ENCODE assay signal across 2 cellular contexts in the genomic region with DNA sequence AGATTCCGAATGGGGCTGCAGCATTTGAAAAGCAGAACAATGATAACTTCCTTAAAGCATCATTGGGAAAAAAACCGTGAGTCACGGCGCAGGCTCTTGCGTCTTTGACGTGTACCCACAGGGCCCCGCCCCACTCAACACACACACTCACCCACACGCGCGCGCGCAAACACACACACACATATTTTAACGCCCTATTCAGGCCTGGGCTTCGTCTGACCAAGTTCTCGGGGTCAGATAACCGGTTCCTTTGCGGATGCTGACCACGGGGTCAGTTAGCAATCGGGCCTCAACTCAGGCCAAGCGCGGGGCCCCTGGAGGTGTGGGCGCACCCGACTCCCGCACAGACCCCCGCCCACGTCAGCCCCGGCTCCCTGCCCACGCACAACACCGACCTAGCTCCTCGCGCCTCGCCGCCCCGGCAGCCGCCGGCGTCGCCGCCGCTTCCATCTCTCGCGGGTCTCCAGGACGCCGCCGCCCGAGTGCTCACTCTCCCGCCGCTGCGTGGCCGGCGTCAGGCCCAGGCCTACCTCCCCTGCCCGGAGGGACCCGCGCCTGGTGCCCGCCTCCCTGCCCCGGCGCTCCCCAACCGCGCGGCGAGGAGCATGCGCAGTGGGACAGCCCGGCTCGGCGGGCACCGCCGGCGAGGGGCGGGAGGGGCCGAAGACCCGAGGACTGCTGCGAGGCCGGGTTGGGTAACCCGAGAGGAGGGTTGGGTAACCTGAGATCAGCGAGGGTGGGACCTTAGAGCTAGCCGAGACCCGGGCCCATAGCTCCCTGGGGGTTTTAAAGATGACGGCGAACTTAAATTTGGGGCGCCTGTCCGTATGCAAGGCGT.
TF ChIP-seq lines count a peak whose summit lies in the region.

A gene (minus strand): TSS at position 609 of the 838 bp plus-strand sequence. CDS start 159 bp downstream, at position 450.

TF ChIP-seq in A549, 52 proteins besides CTCF, POLR2A, EP300 and RAD21 (continued from another document):
- TF ChIP-seq, protein P1, sequence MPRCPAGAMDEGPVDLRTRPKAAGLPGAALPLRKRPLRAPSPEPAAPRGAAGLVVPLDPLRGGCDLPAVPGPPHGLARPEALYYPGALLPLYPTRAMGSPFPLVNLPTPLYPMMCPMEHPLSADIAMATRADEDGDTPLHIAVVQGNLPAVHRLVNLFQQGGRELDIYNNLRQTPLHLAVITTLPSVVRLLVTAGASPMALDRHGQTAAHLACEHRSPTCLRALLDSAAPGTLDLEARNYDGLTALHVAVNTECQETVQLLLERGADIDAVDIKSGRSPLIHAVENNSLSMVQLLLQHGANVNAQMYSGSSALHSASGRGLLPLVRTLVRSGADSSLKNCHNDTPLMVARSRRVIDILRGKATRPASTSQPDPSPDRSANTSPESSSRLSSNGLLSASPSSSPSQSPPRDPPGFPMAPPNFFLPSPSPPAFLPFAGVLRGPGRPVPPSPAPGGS (IDR thresholded peaks at IDR 0.05): peak; percentile 51; the same call in 1 of the 3 replicates
- TF ChIP-seq, protein P2, sequence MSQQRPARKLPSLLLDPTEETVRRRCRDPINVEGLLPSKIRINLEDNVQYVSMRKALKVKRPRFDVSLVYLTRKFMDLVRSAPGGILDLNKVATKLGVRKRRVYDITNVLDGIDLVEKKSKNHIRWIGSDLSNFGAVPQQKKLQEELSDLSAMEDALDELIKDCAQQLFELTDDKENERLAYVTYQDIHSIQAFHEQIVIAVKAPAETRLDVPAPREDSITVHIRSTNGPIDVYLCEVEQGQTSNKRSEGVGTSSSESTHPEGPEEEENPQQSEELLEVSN (IDR thresholded peaks at IDR 0.05; ENCODE audit: borderline replicate concordance, low read depth): peak; percentile 73
- TF ChIP-seq, protein P3, sequence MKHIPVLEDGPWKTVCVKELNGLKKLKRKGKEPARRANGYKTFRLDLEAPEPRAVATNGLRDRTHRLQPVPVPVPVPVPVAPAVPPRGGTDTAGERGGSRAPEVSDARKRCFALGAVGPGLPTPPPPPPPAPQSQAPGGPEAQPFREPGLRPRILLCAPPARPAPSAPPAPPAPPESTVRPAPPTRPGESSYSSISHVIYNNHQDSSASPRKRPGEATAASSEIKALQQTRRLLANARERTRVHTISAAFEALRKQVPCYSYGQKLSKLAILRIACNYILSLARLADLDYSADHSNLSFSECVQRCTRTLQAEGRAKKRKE (CRISPR knock-in tag; IDR thresholded peaks at IDR 0.05; ENCODE audit: low read depth): peak; percentile 48; the same call in 1 of the 2 replicates
- TF ChIP-seq FOSL2 (IDR thresholded peaks at IDR 0.05) (no peak), FOSL2 (CRISPR knock-in tag; IDR thresholded peaks at IDR 0.05) (peak; percentile 82), HOXB13 (CRISPR knock-in tag; IDR thresholded peaks at IDR 0.05; ENCODE audit: low read depth) (no peak), FOXS1 (CRISPR knock-in tag; IDR thresholded peaks at IDR 0.05) (0 out of 2 replicates have a peak, but pooled peaks have one; percentile 31), CEBPB (IDR thresholded peaks at IDR 0.05) (peak; percentile 38 to 57; a peak in 1 of 4 replicates), PHF8 (IDR thresholded peaks at IDR 0.05; ENCODE audit: borderline replicate concordance, low read depth) (peak; percentile 92), HOXB5 (CRISPR knock-in tag; IDR thresholded peaks at IDR 0.05) (peak; percentile 34; the same call in 1 of the 2 replicates), TP53 (CRISPR knock-in tag; IDR thresholded peaks at IDR 0.05) (peak; percentile 81; the same call in 1 of the 2 replicates)
- TF ChIP-seq, protein P4, sequence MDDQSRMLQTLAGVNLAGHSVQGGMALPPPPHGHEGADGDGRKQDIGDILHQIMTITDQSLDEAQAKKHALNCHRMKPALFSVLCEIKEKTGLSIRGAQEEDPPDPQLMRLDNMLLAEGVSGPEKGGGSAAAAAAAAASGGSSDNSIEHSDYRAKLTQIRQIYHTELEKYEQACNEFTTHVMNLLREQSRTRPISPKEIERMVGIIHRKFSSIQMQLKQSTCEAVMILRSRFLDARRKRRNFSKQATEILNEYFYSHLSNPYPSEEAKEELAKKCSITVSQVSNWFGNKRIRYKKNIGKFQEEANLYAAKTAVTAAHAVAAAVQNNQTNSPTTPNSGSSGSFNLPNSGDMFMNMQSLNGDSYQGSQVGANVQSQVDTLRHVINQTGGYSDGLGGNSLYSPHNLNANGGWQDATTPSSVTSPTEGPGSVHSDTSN (IDR thresholded peaks at IDR 0.05): 0 out of 2 replicates have a peak, but pooled peaks have one; percentile 14
- TF ChIP-seq, protein P5, sequence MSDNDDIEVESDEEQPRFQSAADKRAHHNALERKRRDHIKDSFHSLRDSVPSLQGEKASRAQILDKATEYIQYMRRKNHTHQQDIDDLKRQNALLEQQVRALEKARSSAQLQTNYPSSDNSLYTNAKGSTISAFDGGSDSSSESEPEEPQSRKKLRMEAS (IDR thresholded peaks at IDR 0.05): peak; percentile 80
- TF ChIP-seq, protein P6, sequence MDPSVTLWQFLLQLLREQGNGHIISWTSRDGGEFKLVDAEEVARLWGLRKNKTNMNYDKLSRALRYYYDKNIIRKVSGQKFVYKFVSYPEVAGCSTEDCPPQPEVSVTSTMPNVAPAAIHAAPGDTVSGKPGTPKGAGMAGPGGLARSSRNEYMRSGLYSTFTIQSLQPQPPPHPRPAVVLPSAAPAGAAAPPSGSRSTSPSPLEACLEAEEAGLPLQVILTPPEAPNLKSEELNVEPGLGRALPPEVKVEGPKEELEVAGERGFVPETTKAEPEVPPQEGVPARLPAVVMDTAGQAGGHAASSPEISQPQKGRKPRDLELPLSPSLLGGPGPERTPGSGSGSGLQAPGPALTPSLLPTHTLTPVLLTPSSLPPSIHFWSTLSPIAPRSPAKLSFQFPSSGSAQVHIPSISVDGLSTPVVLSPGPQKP (IDR thresholded peaks at IDR 0.05; ENCODE audit: low read depth, low read length): no peak

TF ChIP-seq in WTC11, 78 proteins besides CTCF, POLR2A, EP300 and RAD21 (continued from another document and continues in another):
- TF ChIP-seq TCF7 (CRISPR knock-in tag; IDR thresholded peaks at IDR 0.05; ENCODE audit: low read depth): 0 out of 2 replicates have a peak, but pooled peaks have one; percentile 43
- peak; percentile 31; the same call in 1 of the 2 replicates for TF ChIP-seq ZNF232 (CRISPR knock-in tag; IDR thresholded peaks at IDR 0.05)
- TF ChIP-seq, protein P7, sequence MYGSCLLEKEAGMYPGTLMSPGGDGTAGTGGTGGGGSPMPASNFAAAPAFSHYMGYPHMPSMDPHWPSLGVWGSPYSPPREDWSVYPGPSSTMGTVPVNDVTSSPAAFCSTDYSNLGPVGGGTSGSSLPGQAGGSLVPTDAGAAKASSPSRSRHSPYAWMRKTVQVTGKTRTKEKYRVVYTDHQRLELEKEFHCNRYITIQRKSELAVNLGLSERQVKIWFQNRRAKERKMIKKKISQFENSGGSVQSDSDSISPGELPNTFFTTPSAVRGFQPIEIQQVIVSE (CRISPR knock-in tag; IDR thresholded peaks at IDR 0.05; ENCODE audit: borderline replicate concordance): no peak; the same call in 1 of the 2 replicates
- TF ChIP-seq NFATC4 (CRISPR knock-in tag; IDR thresholded peaks at IDR 0.05): no peak
- TF ChIP-seq PRRX2 (CRISPR knock-in tag; IDR thresholded peaks at IDR 0.05): no peak
- TF ChIP-seq NFYB (CRISPR knock-in tag; conservative IDR thresholded peaks at IDR 0.05; ENCODE audit: low read depth): no peak
- peak; percentile 75; the same call in 1 of the 2 replicates for TF ChIP-seq FOXK1 (CRISPR knock-in tag; IDR thresholded peaks at IDR 0.05)
- TF ChIP-seq, protein P5 (CRISPR knock-in tag; IDR thresholded peaks at IDR 0.05): peak; percentile 81; the same call in 1 of the 2 replicates
- 0 out of 2 replicates have a peak, but pooled peaks have one; percentile 23 for TF ChIP-seq TEAD4 (CRISPR knock-in tag; IDR thresholded peaks at IDR 0.05)
- TF ChIP-seq JUN (CRISPR knock-in tag; IDR thresholded peaks at IDR 0.05): 0 out of 2 replicates have a peak, but pooled peaks have one; percentile 59
- TF ChIP-seq CREM (CRISPR knock-in tag; IDR thresholded peaks at IDR 0.05): peak; percentile 75; the same call in 1 of the 2 replicates
- TF ChIP-seq ZNF423 (CRISPR knock-in tag; IDR thresholded peaks at IDR 0.05): no peak
- TF ChIP-seq ETV6 (CRISPR knock-in tag; IDR thresholded peaks at IDR 0.05): peak; percentile 79
- TF ChIP-seq, protein P8, sequence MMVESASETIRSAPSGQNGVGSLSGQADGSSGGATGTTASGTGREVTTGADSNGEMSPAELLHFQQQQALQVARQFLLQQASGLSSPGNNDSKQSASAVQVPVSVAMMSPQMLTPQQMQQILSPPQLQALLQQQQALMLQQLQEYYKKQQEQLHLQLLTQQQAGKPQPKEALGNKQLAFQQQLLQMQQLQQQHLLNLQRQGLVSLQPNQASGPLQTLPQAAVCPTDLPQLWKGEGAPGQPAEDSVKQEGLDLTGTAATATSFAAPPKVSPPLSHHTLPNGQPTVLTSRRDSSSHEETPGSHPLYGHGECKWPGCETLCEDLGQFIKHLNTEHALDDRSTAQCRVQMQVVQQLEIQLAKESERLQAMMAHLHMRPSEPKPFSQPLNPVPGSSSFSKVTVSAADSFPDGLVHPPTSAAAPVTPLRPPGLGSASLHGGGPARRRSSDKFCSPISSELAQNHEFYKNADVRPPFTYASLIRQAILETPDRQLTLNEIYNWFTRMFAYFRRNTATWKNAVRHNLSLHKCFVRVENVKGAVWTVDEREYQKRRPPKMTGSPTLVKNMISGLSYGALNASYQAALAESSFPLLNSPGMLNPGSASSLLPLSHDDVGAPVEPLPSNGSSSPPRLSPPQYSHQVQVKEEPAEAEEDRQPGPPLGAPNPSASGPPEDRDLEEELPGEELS (CRISPR knock-in tag; IDR thresholded peaks at IDR 0.05): no peak
- TF ChIP-seq, protein P9, sequence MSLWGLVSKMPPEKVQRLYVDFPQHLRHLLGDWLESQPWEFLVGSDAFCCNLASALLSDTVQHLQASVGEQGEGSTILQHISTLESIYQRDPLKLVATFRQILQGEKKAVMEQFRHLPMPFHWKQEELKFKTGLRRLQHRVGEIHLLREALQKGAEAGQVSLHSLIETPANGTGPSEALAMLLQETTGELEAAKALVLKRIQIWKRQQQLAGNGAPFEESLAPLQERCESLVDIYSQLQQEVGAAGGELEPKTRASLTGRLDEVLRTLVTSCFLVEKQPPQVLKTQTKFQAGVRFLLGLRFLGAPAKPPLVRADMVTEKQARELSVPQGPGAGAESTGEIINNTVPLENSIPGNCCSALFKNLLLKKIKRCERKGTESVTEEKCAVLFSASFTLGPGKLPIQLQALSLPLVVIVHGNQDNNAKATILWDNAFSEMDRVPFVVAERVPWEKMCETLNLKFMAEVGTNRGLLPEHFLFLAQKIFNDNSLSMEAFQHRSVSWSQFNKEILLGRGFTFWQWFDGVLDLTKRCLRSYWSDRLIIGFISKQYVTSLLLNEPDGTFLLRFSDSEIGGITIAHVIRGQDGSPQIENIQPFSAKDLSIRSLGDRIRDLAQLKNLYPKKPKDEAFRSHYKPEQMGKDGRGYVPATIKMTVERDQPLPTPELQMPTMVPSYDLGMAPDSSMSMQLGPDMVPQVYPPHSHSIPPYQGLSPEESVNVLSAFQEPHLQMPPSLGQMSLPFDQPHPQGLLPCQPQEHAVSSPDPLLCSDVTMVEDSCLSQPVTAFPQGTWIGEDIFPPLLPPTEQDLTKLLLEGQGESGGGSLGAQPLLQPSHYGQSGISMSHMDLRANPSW (CRISPR knock-in tag; conservative IDR thresholded peaks at IDR 0.05; ENCODE audit: low read depth): no peak
- TF ChIP-seq CBFB (CRISPR knock-in tag; IDR thresholded peaks at IDR 0.05; ENCODE audit: low read depth): no peak
- TF ChIP-seq ZNF396 (CRISPR knock-in tag; IDR thresholded peaks at IDR 0.05; ENCODE audit: borderline replicate concordance): no peak
- no peak for TF ChIP-seq ZNF671 (CRISPR knock-in tag; IDR thresholded peaks at IDR 0.05)
- no peak; the same call in 1 of the 2 replicates for TF ChIP-seq TEAD1 (CRISPR knock-in tag; IDR thresholded peaks at IDR 0.05)
- TF ChIP-seq, protein P10, sequence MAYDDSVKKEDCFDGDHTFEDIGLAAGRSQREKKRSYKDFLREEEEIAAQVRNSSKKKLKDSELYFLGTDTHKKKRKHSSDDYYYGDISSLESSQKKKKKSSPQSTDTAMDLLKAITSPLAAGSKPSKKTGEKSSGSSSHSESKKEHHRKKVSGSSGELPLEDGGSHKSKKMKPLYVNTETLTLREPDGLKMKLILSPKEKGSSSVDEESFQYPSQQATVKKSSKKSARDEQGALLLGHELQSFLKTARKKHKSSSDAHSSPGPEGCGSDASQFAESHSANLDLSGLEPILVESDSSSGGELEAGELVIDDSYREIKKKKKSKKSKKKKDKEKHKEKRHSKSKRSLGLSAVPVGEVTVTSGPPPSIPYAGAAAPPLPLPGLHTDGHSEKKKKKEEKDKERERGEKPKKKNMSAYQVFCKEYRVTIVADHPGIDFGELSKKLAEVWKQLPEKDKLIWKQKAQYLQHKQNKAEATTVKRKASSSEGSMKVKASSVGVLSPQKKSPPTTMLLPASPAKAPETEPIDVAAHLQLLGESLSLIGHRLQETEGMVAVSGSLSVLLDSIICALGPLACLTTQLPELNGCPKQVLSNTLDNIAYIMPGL (CRISPR knock-in tag; IDR thresholded peaks at IDR 0.05): peak; percentile 88; the same call in 1 of the 2 replicates
- TF ChIP-seq RELA (CRISPR knock-in tag; IDR thresholded peaks at IDR 0.05; ENCODE audit: borderline replicate concordance): no peak
- TF ChIP-seq HMGA2 (CRISPR knock-in tag; IDR thresholded peaks at IDR 0.05): no peak
- TF ChIP-seq, protein P11, sequence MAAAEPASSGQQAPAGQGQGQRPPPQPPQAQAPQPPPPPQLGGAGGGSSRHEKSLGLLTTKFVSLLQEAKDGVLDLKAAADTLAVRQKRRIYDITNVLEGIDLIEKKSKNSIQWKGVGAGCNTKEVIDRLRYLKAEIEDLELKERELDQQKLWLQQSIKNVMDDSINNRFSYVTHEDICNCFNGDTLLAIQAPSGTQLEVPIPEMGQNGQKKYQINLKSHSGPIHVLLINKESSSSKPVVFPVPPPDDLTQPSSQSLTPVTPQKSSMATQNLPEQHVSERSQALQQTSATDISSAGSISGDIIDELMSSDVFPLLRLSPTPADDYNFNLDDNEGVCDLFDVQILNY (CRISPR knock-in tag; IDR thresholded peaks at IDR 0.05): peak; percentile 93
- TF ChIP-seq EMX1 (CRISPR knock-in tag; IDR thresholded peaks at IDR 0.05): no peak
- TF ChIP-seq NFE2L1 (CRISPR knock-in tag; IDR thresholded peaks at IDR 0.05): peak; percentile 54; the same call in 1 of the 2 replicates
- TF ChIP-seq ZNF138 (CRISPR knock-in tag; conservative IDR thresholded peaks at IDR 0.05): no peak
- TF ChIP-seq, protein P12, sequence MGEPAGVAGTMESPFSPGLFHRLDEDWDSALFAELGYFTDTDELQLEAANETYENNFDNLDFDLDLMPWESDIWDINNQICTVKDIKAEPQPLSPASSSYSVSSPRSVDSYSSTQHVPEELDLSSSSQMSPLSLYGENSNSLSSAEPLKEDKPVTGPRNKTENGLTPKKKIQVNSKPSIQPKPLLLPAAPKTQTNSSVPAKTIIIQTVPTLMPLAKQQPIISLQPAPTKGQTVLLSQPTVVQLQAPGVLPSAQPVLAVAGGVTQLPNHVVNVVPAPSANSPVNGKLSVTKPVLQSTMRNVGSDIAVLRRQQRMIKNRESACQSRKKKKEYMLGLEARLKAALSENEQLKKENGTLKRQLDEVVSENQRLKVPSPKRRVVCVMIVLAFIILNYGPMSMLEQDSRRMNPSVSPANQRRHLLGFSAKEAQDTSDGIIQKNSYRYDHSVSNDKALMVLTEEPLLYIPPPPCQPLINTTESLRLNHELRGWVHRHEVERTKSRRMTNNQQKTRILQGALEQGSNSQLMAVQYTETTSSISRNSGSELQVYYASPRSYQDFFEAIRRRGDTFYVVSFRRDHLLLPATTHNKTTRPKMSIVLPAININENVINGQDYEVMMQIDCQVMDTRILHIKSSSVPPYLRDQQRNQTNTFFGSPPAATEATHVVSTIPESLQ (CRISPR knock-in tag; IDR thresholded peaks at IDR 0.05): no peak
- peak; percentile 68; the same call in 1 of the 2 replicates for TF ChIP-seq MYBL2 (CRISPR knock-in tag; IDR thresholded peaks at IDR 0.05)
